2 cellular contexts compared by ENCODE assay signal in the genomic region with DNA sequence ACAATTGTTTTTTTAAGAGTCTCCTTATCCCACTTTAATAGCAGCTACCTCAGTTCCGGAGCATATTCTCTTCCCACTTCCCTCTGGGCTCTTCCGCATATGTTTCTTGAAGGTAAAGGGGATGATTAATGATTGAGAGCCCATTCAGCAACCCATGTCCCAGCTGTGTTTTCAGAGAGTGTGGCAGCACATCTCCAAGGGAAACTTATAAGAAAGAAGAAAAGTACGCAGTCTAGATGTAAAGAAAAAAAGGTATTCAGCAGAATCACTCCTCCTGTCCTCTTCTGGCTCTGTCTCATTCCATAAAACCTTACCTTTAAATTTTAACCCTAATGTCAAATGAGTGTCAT.
TF ChIP-seq lines count a peak whose summit lies in the region.

No MANE protein-coding gene starts in this region.

TF ChIP-seq in liver, 16 proteins besides CTCF, POLR2A, EP300 and RAD21:
- no peak for TF ChIP-seq YY1 (IDR thresholded peaks at IDR 0.05)
- TF ChIP-seq, protein P1, sequence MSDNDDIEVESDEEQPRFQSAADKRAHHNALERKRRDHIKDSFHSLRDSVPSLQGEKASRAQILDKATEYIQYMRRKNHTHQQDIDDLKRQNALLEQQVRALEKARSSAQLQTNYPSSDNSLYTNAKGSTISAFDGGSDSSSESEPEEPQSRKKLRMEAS (IDR thresholded peaks at IDR 0.05) = no peak
- TF ChIP-seq, protein P2, sequence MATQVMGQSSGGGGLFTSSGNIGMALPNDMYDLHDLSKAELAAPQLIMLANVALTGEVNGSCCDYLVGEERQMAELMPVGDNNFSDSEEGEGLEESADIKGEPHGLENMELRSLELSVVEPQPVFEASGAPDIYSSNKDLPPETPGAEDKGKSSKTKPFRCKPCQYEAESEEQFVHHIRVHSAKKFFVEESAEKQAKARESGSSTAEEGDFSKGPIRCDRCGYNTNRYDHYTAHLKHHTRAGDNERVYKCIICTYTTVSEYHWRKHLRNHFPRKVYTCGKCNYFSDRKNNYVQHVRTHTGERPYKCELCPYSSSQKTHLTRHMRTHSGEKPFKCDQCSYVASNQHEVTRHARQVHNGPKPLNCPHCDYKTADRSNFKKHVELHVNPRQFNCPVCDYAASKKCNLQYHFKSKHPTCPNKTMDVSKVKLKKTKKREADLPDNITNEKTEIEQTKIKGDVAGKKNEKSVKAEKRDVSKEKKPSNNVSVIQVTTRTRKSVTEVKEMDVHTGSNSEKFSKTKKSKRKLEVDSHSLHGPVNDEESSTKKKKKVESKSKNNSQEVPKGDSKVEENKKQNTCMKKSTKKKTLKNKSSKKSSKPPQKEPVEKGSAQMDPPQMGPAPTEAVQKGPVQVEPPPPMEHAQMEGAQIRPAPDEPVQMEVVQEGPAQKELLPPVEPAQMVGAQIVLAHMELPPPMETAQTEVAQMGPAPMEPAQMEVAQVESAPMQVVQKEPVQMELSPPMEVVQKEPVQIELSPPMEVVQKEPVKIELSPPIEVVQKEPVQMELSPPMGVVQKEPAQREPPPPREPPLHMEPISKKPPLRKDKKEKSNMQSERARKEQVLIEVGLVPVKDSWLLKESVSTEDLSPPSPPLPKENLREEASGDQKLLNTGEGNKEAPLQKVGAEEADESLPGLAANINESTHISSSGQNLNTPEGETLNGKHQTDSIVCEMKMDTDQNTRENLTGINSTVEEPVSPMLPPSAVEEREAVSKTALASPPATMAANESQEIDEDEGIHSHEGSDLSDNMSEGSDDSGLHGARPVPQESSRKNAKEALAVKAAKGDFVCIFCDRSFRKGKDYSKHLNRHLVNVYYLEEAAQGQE (IDR thresholded peaks at IDR 0.05) = no peak
- TF ChIP-seq HNF4G (IDR thresholded peaks at IDR 0.05) = no peak
- no peak for TF ChIP-seq EGR1 (IDR thresholded peaks at IDR 0.05; ENCODE audit: low read depth in 2 of 2)
- no peak for TF ChIP-seq TAF1 (conservative IDR thresholded peaks at IDR 0.05)
- no peak for TF ChIP-seq GABPA (IDR thresholded peaks at IDR 0.05 in 1 of 2, conservative IDR thresholded peaks at IDR 0.05 in 1 of 2)
- no peak for TF ChIP-seq NR2F2 (IDR thresholded peaks at IDR 0.05)
- no peak for TF ChIP-seq RXRA (IDR thresholded peaks at IDR 0.05)
- TF ChIP-seq HNF4A (conservative IDR thresholded peaks at IDR 0.05) = no peak
- no peak for TF ChIP-seq JUND (IDR thresholded peaks at IDR 0.05)
- TF ChIP-seq, protein P3, sequence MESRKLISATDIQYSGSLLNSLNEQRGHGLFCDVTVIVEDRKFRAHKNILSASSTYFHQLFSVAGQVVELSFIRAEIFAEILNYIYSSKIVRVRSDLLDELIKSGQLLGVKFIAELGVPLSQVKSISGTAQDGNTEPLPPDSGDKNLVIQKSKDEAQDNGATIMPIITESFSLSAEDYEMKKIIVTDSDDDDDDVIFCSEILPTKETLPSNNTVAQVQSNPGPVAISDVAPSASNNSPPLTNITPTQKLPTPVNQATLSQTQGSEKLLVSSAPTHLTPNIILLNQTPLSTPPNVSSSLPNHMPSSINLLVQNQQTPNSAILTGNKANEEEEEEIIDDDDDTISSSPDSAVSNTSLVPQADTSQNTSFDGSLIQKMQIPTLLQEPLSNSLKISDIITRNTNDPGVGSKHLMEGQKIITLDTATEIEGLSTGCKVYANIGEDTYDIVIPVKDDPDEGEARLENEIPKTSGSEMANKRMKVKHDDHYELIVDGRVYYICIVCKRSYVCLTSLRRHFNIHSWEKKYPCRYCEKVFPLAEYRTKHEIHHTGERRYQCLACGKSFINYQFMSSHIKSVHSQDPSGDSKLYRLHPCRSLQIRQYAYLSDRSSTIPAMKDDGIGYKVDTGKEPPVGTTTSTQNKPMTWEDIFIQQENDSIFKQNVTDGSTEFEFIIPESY (IDR thresholded peaks at IDR 0.05) = no peak
- no peak for TF ChIP-seq FOXA1 (IDR thresholded peaks at IDR 0.05)
- TF ChIP-seq SP1 (IDR thresholded peaks at IDR 0.05) = no peak
- no peak for TF ChIP-seq FOXA2 (IDR thresholded peaks at IDR 0.05)
- TF ChIP-seq, protein P4, sequence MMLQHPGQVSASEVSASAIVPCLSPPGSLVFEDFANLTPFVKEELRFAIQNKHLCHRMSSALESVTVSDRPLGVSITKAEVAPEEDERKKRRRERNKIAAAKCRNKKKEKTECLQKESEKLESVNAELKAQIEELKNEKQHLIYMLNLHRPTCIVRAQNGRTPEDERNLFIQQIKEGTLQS (IDR thresholded peaks at IDR 0.05) = no peak

TF ChIP-seq in HepG2, 621 proteins besides CTCF, POLR2A, EP300 and RAD21:
- TF ChIP-seq ZNF782 (CRISPR knock-in tag; IDR thresholded peaks at IDR 0.05; ENCODE audit: borderline replicate concordance) = no peak
- TF ChIP-seq, protein P5, sequence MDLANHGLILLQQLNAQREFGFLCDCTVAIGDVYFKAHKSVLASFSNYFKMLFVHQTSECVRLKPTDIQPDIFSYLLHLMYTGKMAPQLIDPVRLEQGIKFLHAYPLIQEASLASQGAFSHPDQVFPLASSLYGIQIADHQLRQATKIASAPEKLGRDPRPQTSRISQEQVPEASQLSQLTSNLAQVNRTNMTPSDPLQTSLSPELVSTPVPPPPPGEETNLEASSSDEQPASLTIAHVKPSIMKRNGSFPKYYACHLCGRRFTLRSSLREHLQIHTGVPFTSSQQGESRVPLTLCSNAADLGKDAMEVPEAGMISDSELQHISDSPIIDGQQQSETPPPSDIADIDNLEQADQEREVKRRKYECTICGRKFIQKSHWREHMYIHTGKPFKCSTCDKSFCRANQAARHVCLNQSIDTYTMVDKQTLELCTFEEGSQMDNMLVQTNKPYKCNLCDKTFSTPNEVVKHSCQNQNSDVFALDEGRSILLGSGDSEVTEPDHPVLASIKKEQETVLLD (CRISPR knock-in tag; IDR thresholded peaks at IDR 0.05; ENCODE audit: low read depth) = no peak
- TF ChIP-seq EEA1 (CRISPR knock-in tag; IDR thresholded peaks at IDR 0.05; ENCODE audit: borderline replicate concordance) = no peak
- TF ChIP-seq ZNF337 (CRISPR knock-in tag; IDR thresholded peaks at IDR 0.05; ENCODE audit: borderline replicate concordance, low read depth) = no peak
- no peak for TF ChIP-seq TMF1 (CRISPR knock-in tag; IDR thresholded peaks at IDR 0.05; ENCODE audit: low read depth)
- TF ChIP-seq GABPA (IDR thresholded peaks at IDR 0.05; ENCODE audit: low read depth, low read length) = no peak
- no peak for TF ChIP-seq GABPA (CRISPR knock-in tag; IDR thresholded peaks at IDR 0.05; ENCODE audit: low read depth)
